In genomic region chr9:124205686-124206352, GRCh38 we compare ENCODE assay signal across 17 cellular contexts. TPM values are rescaled to one million over a fixed set of nuclear protein-coding genes. Genes with fewer than 3 reads are reported as not detected.
DNase-seq lines count a peak whose midpoint lies in the region; ATAC-seq, FAIRE-seq and TF ChIP-seq lines count a peak whose summit lies in the region.
"Had no signal": no experiment of that assay in that cellular context is flagged by ENCODE, and none has a peak within 500 bp of the region (broad histone marks: within the 10 kb centered on the region; RNA-seq: fewer than 3 reads in every experiment).

No MANE protein-coding gene starts in this region.

- H3K27ac ChIP-seq in CD4-positive, CD25-positive, alpha-beta regulatory T cell (ENCODE audit: insufficient read depth, low read length, poor library complexity, severe bottlenecking): no peak overlapping the region
- H3K27ac ChIP-seq: dorsolateral prefrontal cortex, psoas muscle, SK-N-MC, WERI-Rb-1 had no signal

- peak; percentile 20 for FAIRE-seq in GM12891 (lab: Jason Lieb, UNC)
- no peak for FAIRE-seq in D721Med (lab: Jason Lieb, UNC)
- FAIRE-seq: endothelial cell of umbilical vein had no signal

- H3K4me3 ChIP-seq in CD4-positive, CD25-positive, alpha-beta regulatory T cell (ENCODE audit: low read depth, low read length): no peak overlapping the region
- H3K4me3 ChIP-seq: dorsolateral prefrontal cortex, psoas muscle, SK-N-MC had no signal

- H3K4me3 Mint-ChIP-seq in CD4-positive, CD25-positive, alpha-beta regulatory T cell: peak overlapping the region in 1 of 4 donors; percentile 45
- peak overlapping the region; percentile 76 for H3K4me3 Mint-ChIP-seq in memory B cell
- H3K4me3 Mint-ChIP-seq: T-helper 17 cell had no signal

- H3K36me3 ChIP-seq in CD4-positive, CD25-positive, alpha-beta regulatory T cell (ENCODE audit: control insufficient read depth, insufficient read depth, low read length): no peaks in the 10 kb centered on the region
- H3K36me3 ChIP-seq: WERI-Rb-1 had no signal

- no peaks in the 10 kb centered on the region for H3K27me3 Mint-ChIP-seq in CD4-positive, CD25-positive, alpha-beta regulatory T cell
- H3K27me3 Mint-ChIP-seq in memory B cell: no peaks in the 10 kb centered on the region
- H3K27me3 Mint-ChIP-seq: T-helper 17 cell had no signal

- peak overlapping the region in 2 of 3 donors; percentile 11 to 56 for H3K27ac Mint-ChIP-seq in CD4-positive, CD25-positive, alpha-beta regulatory T cell
- peak overlapping the region; percentile 100 for H3K27ac Mint-ChIP-seq in memory B cell
- H3K27ac Mint-ChIP-seq: activated T-helper 2 cell treated with anti-CD3 and anti-CD28 coated beads, Interferon-gamma antibody, Interleukin-2, Interleukin-4, amounts not matched to agents 10 μg/mL and 5 μg/mL and 100 μg/mL, durations not matched to agents 14 hours and 24 hours and 36 hours had no signal

- no peak for ATAC-seq in CD4-positive, CD25-positive, alpha-beta regulatory T cell (ENCODE audit: low read depth in 2 of 2)
- ATAC-seq in memory B cell (ENCODE audit: low read depth) (no peak), HG03432 (IDR thresholded peaks at IDR 0.05; ENCODE audit: unreplicated experiment) (no peak)
- ATAC-seq: psoas muscle, T-helper 17 cell had no signal

- H3K4me1 Mint-ChIP-seq in CD4-positive, CD25-positive, alpha-beta regulatory T cell: peaks cover 20 to 52% (median 26%) of the 10 kb centered on the region in 4 donors
- H3K4me1 Mint-ChIP-seq in memory B cell: peaks cover 61% of the 10 kb centered on the region

- DNase-seq in CD4-positive, CD25-positive, alpha-beta regulatory T cell: no peak
- DNase-seq in GM12891 (ENCODE audit: insufficient read length, low spot score) (no peak), NCI-H774 (lab: John Stamatoyannopoulos, UW) (peak; percentile 10), memory B cell (ENCODE audit: low spot score in 2 of 2) (no peak), D721Med (ENCODE audit: insufficient read length, low spot score) (no peak), NCI-H748 treated with DMSO at 0.1 percent for 48 hours (lab: John Stamatoyannopoulos, UW) (no peak)
- DNase-seq: activated CD8-positive, alpha-beta memory T cell treated with anti-CD3 and anti-CD28 coated beads, Interleukin-2, amount 50 U/mL, for 48 hours; dorsolateral prefrontal cortex; NCI-H2081 treated with DMSO at 0.1 percent for 48 hours; psoas muscle; T-helper 17 cell; trophoblast cell; WERI-Rb-1 had no signal

- H3K36me3 Mint-ChIP-seq in CD4-positive, CD25-positive, alpha-beta regulatory T cell: no peaks in the 10 kb centered on the region
- H3K36me3 Mint-ChIP-seq in memory B cell: no peaks in the 10 kb centered on the region

- no peaks in the 10 kb centered on the region for H3K27me3 ChIP-seq in CD4-positive, CD25-positive, alpha-beta regulatory T cell (ENCODE audit: control insufficient read depth, insufficient read depth, low read length)
- H3K27me3 ChIP-seq: dorsolateral prefrontal cortex had no signal

- no peak for TF ChIP-seq CTCF in D721Med (IDR thresholded peaks at IDR 0.05; ENCODE audit: insufficient read depth, missing control alignments)

- H3K9me3 ChIP-seq in CD4-positive, CD25-positive, alpha-beta regulatory T cell (ENCODE audit: control insufficient read depth in 2 of 2, low read length in 2 of 2): no peaks in the 10 kb centered on the region
- H3K9me3 ChIP-seq: psoas muscle had no signal

- H3K9me3 Mint-ChIP-seq in CD4-positive, CD25-positive, alpha-beta regulatory T cell: peaks cover 0 to 5% (median 0%) of the 10 kb centered on the region in 7 donors
- H3K9me3 Mint-ChIP-seq in memory B cell: no peaks in the 10 kb centered on the region

- peaks cover 33% of the 10 kb centered on the region for H3K4me1 ChIP-seq in CD4-positive, CD25-positive, alpha-beta regulatory T cell (ENCODE audit: control insufficient read depth, insufficient read depth, low read length, poor library complexity, severe bottlenecking)
- H3K4me1 ChIP-seq: psoas muscle had no signal

- TF ChIP-seq POLR2A in GM12891 (IDR thresholded peaks at IDR 0.05; ENCODE audit: low read depth, low read length): no peak

TF ChIP-seq in GM12891, 5 proteins besides CTCF, POLR2A, EP300 and RAD21:
- TF ChIP-seq TAF1 (IDR thresholded peaks at IDR 0.05; ENCODE audit: low read depth, low read length) (no peak), PAX5 (IDR thresholded peaks at IDR 0.05; ENCODE audit: insufficient read depth, low read length, severe bottlenecking) (no peak), POLR2AphosphoS5 (IDR thresholded peaks at IDR 0.05; ENCODE audit: low read depth, low read length) (no peak), SPI1 (IDR thresholded peaks at IDR 0.05; ENCODE audit: low read depth, low read length) (no peak), POU2F2 (IDR thresholded peaks at IDR 0.05; ENCODE audit: low read depth, low read length) (no peak)

RNA-seq across cellular contexts. Expression of gene NEK6, which starts 51.9 kb away (rescaled TPM):
- total RNA-seq in CD4-positive, CD25-positive, alpha-beta regulatory T cell: 17.0 TPM
- polyA plus RNA-seq in CD4-positive, CD25-positive, alpha-beta regulatory T cell: 1 to 10 TPM; 3.5 to 6.6 (median 3.7) TPM
- 117 TPM for polyA plus RNA-seq in GM12891 (2012; ENCODE audit: low read depth, missing spikeins)
